Comparison of ENCODE assay signal across 28 cellular contexts in genomic region chr2:157845081-157845480, GRCh38.
"Had no signal": no experiment of that assay in that cellular context is flagged by ENCODE, and none has a peak within 500 bp of the region (broad histone marks: within the 10 kb centered on the region; RNA-seq: fewer than 3 reads in every experiment).

No MANE protein-coding gene starts in this region.

- H3K27ac ChIP-seq: foreskin keratinocyte, heart left ventricle, pancreas, psoas muscle, sigmoid colon, suprapubic skin, tibial artery, VCaP had no signal

- H3K27me3 ChIP-seq: foreskin keratinocyte, heart left ventricle, pancreas, sigmoid colon, suprapubic skin, tibial artery had no signal

- H3K4me1 ChIP-seq: foreskin keratinocyte had no signal

- ATAC-seq: activated CD4-positive, CD25-positive, alpha-beta regulatory T cell treated with anti-CD3 and anti-CD28 coated beads, Interleukin-2, amount 50 U/mL, for 24 hours; activated naive CD4-positive, alpha-beta T cell treated with anti-CD3 and anti-CD28 coated beads, Interleukin-2, amount 50 U/mL, for 72 hours; activated T-helper 17 cell treated with anti-CD3 and anti-CD28 coated beads, Interleukin-2, amount 50 U/mL, for 72 hours; esophagus mucosa; foreskin keratinocyte; heart left ventricle; naive thymus-derived CD8-positive, alpha-beta T cell; pancreas; psoas muscle had no signal

- H3K9me3 Mint-ChIP-seq: activated T-helper 17 cell treated with anti-CD3 and anti-CD28 coated beads, Interleukin-2, amount 50 U/mL, for 72 hours; central memory CD8-positive, alpha-beta T cell; endodermal cell; neural crest cell had no signal

- H3K9me3 ChIP-seq: pancreas, psoas muscle, sigmoid colon, suprapubic skin, tibial artery had no signal

- H3K36me3 ChIP-seq: heart left ventricle, pancreas, sigmoid colon, suprapubic skin, tibial artery had no signal

- DNase-seq: activated CD4-positive, alpha-beta T cell treated with anti-CD3 and anti-CD28 coated beads for 48 hours; activated CD4-positive, alpha-beta T cell treated with anti-CD3 and anti-CD28 coated beads, Interleukin-2, amount 50 U/mL, for 48 hours; activated CD8-positive, alpha-beta memory T cell treated with anti-CD3 and anti-CD28 coated beads for 24 hours; activated gamma-delta T cell treated with Interleukin-2 at 50 U/mL for 16 hours; endodermal cell; foreskin keratinocyte; heart left ventricle; hypothalamus; naive thymus-derived CD8-positive, alpha-beta T cell; nucleus accumbens; pancreas; psoas muscle; sigmoid colon; small intestine; stimulated activated CD4-positive, alpha-beta T cell treated with anti-CD3 and anti-CD28 coated beads, Interleukin-1b, Interleukin-23, amount 100 ng/mL, for 48 hours; stimulated activated CD4-positive, alpha-beta T cell treated with anti-CD3 and anti-CD28 coated beads, Interleukin-4, amount 100 ng/mL, for 4 hours; stimulated activated CD8-positive, alpha-beta memory T cell treated with anti-CD3 and anti-CD28 coated beads, Interleukin-4, amount 100 ng/mL, for 48 hours; stimulated activated naive CD4-positive, alpha-beta T cell; tibial artery had no signal

- H3K27ac Mint-ChIP-seq: activated naive CD4-positive, alpha-beta T cell treated with anti-CD3 and anti-CD28 coated beads, Interleukin-2, amount 50 U/mL, for 72 hours; activated T-helper 17 cell treated with anti-CD3 and anti-CD28 coated beads, Interleukin-2, amount 50 U/mL, for 72 hours; dendritic cell treated with granulocyte-macrophage colony-stimulating factor and Interleukin-4, amounts not matched to agents 40 ng/mL and 50 ng/mL, for 4 days; endodermal cell had no signal

- H3K4me3 Mint-ChIP-seq: activated T-helper 17 cell treated with anti-CD3 and anti-CD28 coated beads, Interleukin-2, amount 50 U/mL, for 72 hours; central memory CD8-positive, alpha-beta T cell; dendritic cell treated with granulocyte-macrophage colony-stimulating factor and Interleukin-4, amounts not matched to agents 40 ng/mL and 50 ng/mL, for 4 days; endodermal cell; naive thymus-derived CD8-positive, alpha-beta T cell; neural crest cell had no signal

- H3K4me3 ChIP-seq: heart left ventricle, pancreas, psoas muscle, sigmoid colon, suprapubic skin, tibial artery had no signal

- H3K27me3 Mint-ChIP-seq: activated T-helper 17 cell treated with anti-CD3 and anti-CD28 coated beads, Interleukin-2, amount 50 U/mL, for 72 hours; central memory CD8-positive, alpha-beta T cell; dendritic cell treated with granulocyte-macrophage colony-stimulating factor and Interleukin-4, amounts not matched to agents 40 ng/mL and 50 ng/mL, for 4 days; naive thymus-derived CD8-positive, alpha-beta T cell had no signal
